ENCODE assay signal across 7 cellular contexts in the genomic region with DNA sequence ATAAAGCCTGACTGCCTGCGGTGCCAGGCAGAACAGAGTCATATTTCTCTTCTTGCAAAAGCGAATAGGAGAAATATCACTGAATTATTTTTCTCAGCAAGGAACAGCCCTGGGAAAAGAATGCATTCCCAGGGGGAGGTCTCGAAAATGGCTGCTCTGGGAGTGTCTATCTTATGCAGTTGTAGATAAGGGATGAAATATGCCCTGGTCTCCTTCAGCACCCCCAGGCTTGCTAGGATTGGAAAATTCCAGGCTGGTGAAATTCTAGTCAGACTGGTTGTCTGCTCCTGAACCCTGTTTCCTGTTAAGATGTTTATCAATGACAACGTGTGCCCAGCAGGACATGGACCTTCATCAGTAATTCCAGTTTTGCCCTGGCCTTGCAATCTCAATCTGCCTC.
DNase-seq lines count a peak whose midpoint lies in the region; ATAC-seq and TF ChIP-seq lines count a peak whose summit lies in the region.
"Not testable (repeated sequence)": the region's sequence is repeated elsewhere in the genome, so short reads cannot be mapped to it uniquely, and the experiment has no call there.

No MANE protein-coding gene starts in this region.

- not testable (repeated sequence) for H2AK5ac ChIP-seq in mesendoderm (ENCODE audit: low read length)

- not testable (repeated sequence) for H4K8ac ChIP-seq in mesendoderm (ENCODE audit: low read depth, low read length)

- CTCF ChIA-PET in HEK293 (lab: Yijun Ruan, JAX); OCI-LY7 (lab: Charles Lee; ENCODE audit: unreplicated experiment): not testable (repeated sequence)

- H3K9me2 ChIP-seq in GM23338 (ENCODE audit: insufficient read depth); OCI-LY7 (ENCODE audit: insufficient read depth, low read length): not testable (repeated sequence)

- peaks cover 23% of the 10 kb centered on the region for H3K36me3 Mint-ChIP-seq in GM23338 (ENCODE audit: low read depth)
- H3K36me3 Mint-ChIP-seq in endodermal cell (ENCODE audit: low read depth): not testable (repeated sequence)

- not testable (repeated sequence) for H3K4me3 ChIP-seq in BE2C (ENCODE audit: low read depth, low read length); GM23338; HEK293 (ENCODE audit: low read depth, low read length); OCI-LY7 (ENCODE audit: low read depth, low read length, poor library complexity, severe bottlenecking); endodermal cell (ENCODE audit: low read length); mesendoderm (ENCODE audit: low read length)

- not testable (repeated sequence) for H3K4me2 ChIP-seq in GM23338; OCI-LY7 (ENCODE audit: low read length); mesendoderm (ENCODE audit: low read length)

- not testable (repeated sequence) for TF ChIP-seq CTCF in BE2C (IDR thresholded peaks at IDR 0.05; ENCODE audit: low read depth, low read length); GM23338 (conservative IDR thresholded peaks at IDR 0.05; ENCODE audit: low read depth in 2 of 2); HEK293 (tag by site-specific recombination; IDR thresholded peaks at IDR 0.05); OCI-LY7 (conservative IDR thresholded peaks at IDR 0.05; ENCODE audit: low read length); endodermal cell (conservative IDR thresholded peaks at IDR 0.05)

- not testable (repeated sequence) for H2AFZ ChIP-seq in GM23338; OCI-LY7 (ENCODE audit: low read length)

- H3K23ac ChIP-seq in mesendoderm (ENCODE audit: low read length): not testable (repeated sequence)

- not testable (repeated sequence) for ATAC-seq in GM23338

- not testable (repeated sequence) for H3K79me2 ChIP-seq in GM23338 (replicated peaks; ENCODE audit: insufficient read depth); OCI-LY7 (ENCODE audit: insufficient read depth, low read depth, low read length); mesendoderm (ENCODE audit: control insufficient read depth, insufficient read depth, low read length)

- not testable (repeated sequence) for BruUV-seq in OCI-LY7 (replicated peaks; lab: Mats Ljungman, UMichigan)

- not testable (repeated sequence) for H3K27me3 Mint-ChIP-seq in GM23338 (ENCODE audit: insufficient read depth, low read depth, poor library complexity); endodermal cell (ENCODE audit: insufficient read depth)

- not testable (repeated sequence) for H3K27me3 ChIP-seq in BE2C; GM23338 (ENCODE audit: insufficient read depth); endodermal cell (ENCODE audit: control insufficient read depth, insufficient read depth, low read length, poor library complexity, severe bottlenecking); mesendoderm (ENCODE audit: insufficient read depth, low read length, poor library complexity)

- not testable (repeated sequence) for H4K5ac ChIP-seq in mesendoderm (ENCODE audit: low read length)

- DNase-seq in BE2C (peak; percentile 12), GM23338 (ENCODE audit: low spot score) (peak; percentile 13), NCI-H69 (lab: John Stamatoyannopoulos, UW) (peak; percentile 27), OCI-LY7 (ENCODE audit: low spot score) (peak; percentile 26), endodermal cell (peak; percentile 48), mesendoderm (peak; percentile 12)

- not testable (repeated sequence) for H3K27ac Mint-ChIP-seq in GM23338, endodermal cell

- not testable (repeated sequence) for H3K27ac ChIP-seq in GM23338 (ENCODE audit: low read depth); HEK293 (ENCODE audit: extremely low read depth, low read depth, low read length); OCI-LY7 (ENCODE audit: low read depth, low read length, poor library complexity, severe bottlenecking); endodermal cell (ENCODE audit: low read depth, low read length); mesendoderm (ENCODE audit: low read depth, low read length)

- not testable (repeated sequence) for H3F3A ChIP-seq in GM23338 (replicated peaks; ENCODE audit: low read depth)

- not testable (repeated sequence) for H3K56ac ChIP-seq in mesendoderm (ENCODE audit: low read length)

- not testable (repeated sequence) for H3K4ac ChIP-seq in mesendoderm (ENCODE audit: low read depth, low read length)

- H4K20me1 ChIP-seq in GM23338 (replicated peaks; ENCODE audit: insufficient read depth); OCI-LY7 (ENCODE audit: insufficient read depth, low read length): not testable (repeated sequence)

- WGBS in endodermal cell (ENCODE audit: insufficient coverage in 1 of 2, insufficient read length in 1 of 2), 2 experiments: 87 to 100% methylated on average over 1 to 4 of the region's 4 CpGs
- WGBS in mesendoderm (ENCODE audit: extremely low coverage, insufficient coverage, low lambda C conversion rate): no CpG with 5 or more reads among the region's 4 CpGs

- intact Hi-C loops in OCI-LY7 (cut with micrococcal nuclease; ENCODE audit: unreplicated experiment): not testable (repeated sequence)

- not testable (repeated sequence) for H3K4me3 Mint-ChIP-seq in GM23338, endodermal cell

- POLR2A ChIA-PET in HEK293 (lab: Yijun Ruan, JAX); OCI-LY7 (lab: Charles Lee): not testable (repeated sequence)

- not testable (repeated sequence) for H3K9me3 ChIP-seq in BE2C; HEK293 (ENCODE audit: control insufficient read depth, insufficient read depth, low read depth, low read length)
- H3K9me3 ChIP-seq in OCI-LY7 (ENCODE audit: low read length): peaks cover 55% of the 10 kb centered on the region
- H3K9me3 ChIP-seq in endodermal cell (ENCODE audit: control insufficient read depth, low read length): peaks cover 25% of the 10 kb centered on the region

- H3K9ac ChIP-seq in endodermal cell (ENCODE audit: extremely low read depth, low read length, poor library complexity, severe bottlenecking); mesendoderm (ENCODE audit: low read length): not testable (repeated sequence)

- H3K18ac ChIP-seq in mesendoderm (ENCODE audit: low read length): not testable (repeated sequence)

- H3K9me3 Mint-ChIP-seq in GM23338 (peaks cover 28% of the 10 kb centered on the region), endodermal cell (peaks cover 30% of the 10 kb centered on the region)

- not testable (repeated sequence) for H3K36me3 ChIP-seq in BE2C; GM23338 (ENCODE audit: insufficient read depth); HEK293 (ENCODE audit: control insufficient read depth in 2 of 2, insufficient read depth in 1 of 2, low read length in 2 of 2); OCI-LY7 (ENCODE audit: insufficient read depth, low read length); endodermal cell (ENCODE audit: control insufficient read depth, insufficient read depth, low read length); mesendoderm (ENCODE audit: control insufficient read depth, insufficient read depth, low read length)

- H3K4me1 ChIP-seq in BE2C; GM23338 (ENCODE audit: insufficient read depth); HEK293 (ENCODE audit: control insufficient read depth, insufficient read depth, low read length); OCI-LY7 (ENCODE audit: insufficient read depth, low read length, poor library complexity, severe bottlenecking); endodermal cell (ENCODE audit: control insufficient read depth, insufficient read depth, low read length); mesendoderm (ENCODE audit: control insufficient read depth, low read depth, low read length): not testable (repeated sequence)

- H3K4me1 Mint-ChIP-seq in GM23338, endodermal cell: not testable (repeated sequence)

- not testable (repeated sequence) for H2BK120ac ChIP-seq in mesendoderm (ENCODE audit: low read depth, low read length)

- not testable (repeated sequence) for H3K79me1 ChIP-seq in mesendoderm (ENCODE audit: low read length)

- H2BK5ac ChIP-seq in mesendoderm (ENCODE audit: low read length): not testable (repeated sequence)

- not testable (repeated sequence) for H2BK15ac ChIP-seq in mesendoderm (replicated peaks; ENCODE audit: low read depth)

TF ChIP-seq in HEK293, 187 proteins besides CTCF, POLR2A, EP300 and RAD21:
- TF ChIP-seq TRIM28 (IDR thresholded peaks at IDR 0.05; ENCODE audit: borderline replicate concordance, low read length) (peak; percentile 93; the same call in 1 of the 2 replicates), SETDB1 (IDR thresholded peaks at IDR 0.05; ENCODE audit: insufficient read length, low read length) (peak; percentile 93)
TF ChIP-seq in HEK293: peak in this region for 2; not testable (repeated sequence) for 185.
